In genomic region chr18:66226782-66227181, GRCh38 we compare ENCODE assay signal across 16 cellular contexts.
"Had no signal": no experiment of that assay in that cellular context is flagged by ENCODE, and none has a peak within 500 bp of the region (broad histone marks: within the 10 kb centered on the region; RNA-seq: fewer than 3 reads in every experiment).

No MANE protein-coding gene starts in this region.

- H3K27me3 ChIP-seq: adrenal gland, gastroesophageal sphincter, neutrophil, thyroid gland had no signal

- H3K4me3 ChIP-seq: adrenal gland, coronary artery, gastroesophageal sphincter, thyroid gland had no signal

- H3K36me3 ChIP-seq: adrenal gland, gastroesophageal sphincter, neutrophil, thyroid gland had no signal

- H3K9me3 ChIP-seq: adrenal gland, gastroesophageal sphincter, neutrophil, thyroid gland had no signal

- ATAC-seq: gastroesophageal sphincter; naive thymus-derived CD4-positive, alpha-beta T cell had no signal

- H3K4me1 ChIP-seq: adrenal gland, gastroesophageal sphincter, thyroid gland had no signal

- DNase-seq: activated CD4-positive, alpha-beta T cell treated with anti-CD3 and anti-CD28 coated beads, Interleukin-2, amount 50 U/mL, for 1 hour; activated naive CD4-positive, alpha-beta T cell treated with anti-CD3 and anti-CD28 coated beads, Interleukin-2, amount 50 U/mL, for 16 hours; adrenal gland; central memory CD4-positive, alpha-beta T cell; effector CD4-positive, alpha-beta T cell; hippocampal formation; kidney glomerular epithelial cell; naive thymus-derived CD4-positive, alpha-beta T cell; retina; stimulated activated CD4-positive, alpha-beta T cell treated with anti-CD3 and anti-CD28 coated beads, Interleukin-15, amount 100 ng/mL, for 24 hours; stimulated activated CD4-positive, alpha-beta T cell treated with anti-CD3 and anti-CD28 coated beads, Interleukin-4, amount 100 ng/mL, for 4 hours; T-helper 2 cell; thyroid gland had no signal

- H3K27ac ChIP-seq: adrenal gland, coronary artery, gastroesophageal sphincter, neutrophil, thyroid gland had no signal
